27 cellular contexts compared by ENCODE assay signal in genomic region chrX:31336419-31336818, GRCh38.
"Had no signal": no experiment of that assay in that cellular context is flagged by ENCODE, and none has a peak within 500 bp of the region (broad histone marks: within the 10 kb centered on the region; RNA-seq: fewer than 3 reads in every experiment).

No MANE protein-coding gene starts in this region.

- H3K9me3 Mint-ChIP-seq: dendritic cell treated with granulocyte-macrophage colony-stimulating factor and Interleukin-4, amounts not matched to agents 40 ng/mL and 50 ng/mL, for 4 days; naive B cell had no signal

- DNase-seq: colonic mucosa; cortex of kidney; effector CD8-positive, alpha-beta T cell; effector memory CD8-positive, alpha-beta T cell; endodermal cell; erythroblast; esophagus squamous epithelium; foreskin fibroblast; foreskin melanocyte; gastrocnemius medialis; glutamatergic neuron; head of caudate nucleus; heart right ventricle; hippocampal formation; left cardiac atrium; left ventricle myocardium superior; lower lobe of right lung; mesenchymal stem cell; mucosa of descending colon; naive B cell had no signal

- H3K4me3 Mint-ChIP-seq: dendritic cell treated with granulocyte-macrophage colony-stimulating factor and Interleukin-4, amounts not matched to agents 40 ng/mL and 50 ng/mL, for 4 days; effector memory CD8-positive, alpha-beta T cell; endodermal cell; mesothelial cell of epicardium; naive B cell had no signal

- ATAC-seq: effector memory CD8-positive, alpha-beta T cell; esophagus mucosa; gastrocnemius medialis; heart right ventricle; left cardiac atrium; lower lobe of right lung; mucosa of descending colon had no signal

- H3K27ac Mint-ChIP-seq: dendritic cell treated with granulocyte-macrophage colony-stimulating factor and Interleukin-4, amounts not matched to agents 40 ng/mL and 50 ng/mL, for 4 days; effector memory CD8-positive, alpha-beta T cell; endodermal cell; mesothelial cell of epicardium had no signal

- H3K27ac ChIP-seq: colonic mucosa, epithelial cell of prostate, gastrocnemius medialis, lower lobe of right lung had no signal

- H3K4me1 Mint-ChIP-seq: naive B cell had no signal

- H3K4me3 ChIP-seq: colonic mucosa, esophagus squamous epithelium, gastrocnemius medialis, heart right ventricle, lower lobe of right lung, mucosa of descending colon had no signal

- H3K27me3 Mint-ChIP-seq: dendritic cell treated with granulocyte-macrophage colony-stimulating factor and Interleukin-4, amounts not matched to agents 40 ng/mL and 50 ng/mL, for 4 days; effector memory CD8-positive, alpha-beta T cell had no signal

- H3K27me3 ChIP-seq: colonic mucosa, esophagus squamous epithelium, gastrocnemius medialis, heart right ventricle had no signal

- H3K4me1 ChIP-seq: colonic mucosa, esophagus squamous epithelium, gastrocnemius medialis, lower lobe of right lung had no signal

- H3K36me3 Mint-ChIP-seq: mesothelial cell of epicardium, naive B cell had no signal

- H3K36me3 ChIP-seq: colonic mucosa, esophagus squamous epithelium, gastrocnemius medialis, heart right ventricle, lower lobe of right lung had no signal

- H3K9me3 ChIP-seq: colonic mucosa, esophagus squamous epithelium, gastrocnemius medialis, heart right ventricle, lower lobe of right lung, mucosa of descending colon had no signal

- FAIRE-seq: endometrium, islet of Langerhans, keratinocyte had no signal
